Comparison of ENCODE assay signal across 1 cellular context in the genomic region with DNA sequence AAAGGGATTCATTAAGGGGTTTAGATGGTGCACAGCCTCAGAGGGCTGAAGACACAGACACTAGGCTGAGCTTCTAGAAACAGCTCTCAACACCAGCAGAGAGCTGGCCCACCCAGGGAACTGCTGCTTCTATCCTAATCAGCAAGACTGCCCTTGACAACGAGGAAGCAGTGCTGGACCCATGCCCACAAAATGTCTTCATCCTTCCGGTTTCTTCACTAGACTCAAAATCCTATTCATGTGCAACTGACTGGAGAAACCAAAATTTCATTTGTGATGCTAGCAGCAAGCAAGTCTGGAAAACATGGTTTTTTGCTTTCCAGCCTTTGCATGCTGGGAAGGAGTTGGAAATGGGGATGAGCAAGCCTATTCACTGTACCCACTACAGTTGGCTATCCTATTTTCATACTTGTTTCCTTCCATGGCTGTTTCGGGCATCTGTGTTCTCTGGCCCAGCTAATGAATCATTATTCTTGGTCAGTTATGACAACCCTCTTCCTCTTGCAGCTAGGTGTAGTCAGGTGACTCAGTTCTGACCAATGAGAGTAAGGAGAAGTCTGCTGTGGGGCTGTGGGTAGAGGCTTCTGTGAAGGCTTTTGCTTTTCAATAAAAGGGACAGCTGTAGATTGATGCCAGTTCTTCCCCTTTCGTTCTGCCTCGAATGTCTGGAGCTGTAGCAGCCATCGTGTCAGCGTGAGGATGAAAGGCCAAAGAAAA.
TF ChIP-seq lines count a peak whose summit lies in the region.

No MANE protein-coding gene starts in this region.

TF ChIP-seq in GM23338, 12 proteins besides CTCF, POLR2A, EP300 and RAD21 (continued from another document):
- TF ChIP-seq ZNF462 (CRISPR knock-in tag; IDR thresholded peaks at IDR 0.05) (no peak), REST (IDR thresholded peaks at IDR 0.05; ENCODE audit: unreplicated experiment) (no peak), EZH2 (IDR thresholded peaks at IDR 0.05; ENCODE audit: low read depth, unreplicated experiment) (no peak), CREB1 (CRISPR knock-in tag; IDR thresholded peaks at IDR 0.05; ENCODE audit: low read depth) (no peak)
